In genomic region chr1:170590921-170591705, GRCh38 we compare ENCODE assay signal across 1 cellular context.
TF ChIP-seq lines count a peak whose summit lies in the region.

No MANE protein-coding gene starts in this region.

TF ChIP-seq in IMR-90, 13 proteins besides CTCF, POLR2A, EP300 and RAD21:
- TF ChIP-seq MXI1 (IDR thresholded peaks at IDR 0.05; ENCODE audit: borderline replicate concordance, low read depth, low read length) (no peak), RCOR1 (IDR thresholded peaks at IDR 0.05; ENCODE audit: insufficient replicate concordance, low read length) (no peak), MAFK (IDR thresholded peaks at IDR 0.05; ENCODE audit: low read depth, low read length) (no peak), CHD1 (IDR thresholded peaks at IDR 0.05; ENCODE audit: low read depth, low read length) (no peak), BHLHE40 (IDR thresholded peaks at IDR 0.05; ENCODE audit: low read depth, low read length) (no peak), NFE2L2 (IDR thresholded peaks at IDR 0.05; ENCODE audit: low read depth, low read length) (no peak), MAZ (IDR thresholded peaks at IDR 0.05; ENCODE audit: borderline replicate concordance, low read depth, low read length) (no peak), FOS (IDR thresholded peaks at IDR 0.05; ENCODE audit: low read depth, low read length) (no peak), RFX5 (IDR thresholded peaks at IDR 0.05; ENCODE audit: low read depth, low read length) (no peak), SMC3 (IDR thresholded peaks at IDR 0.05; ENCODE audit: low read depth, low read length) (no peak), USF2 (IDR thresholded peaks at IDR 0.05; ENCODE audit: low read depth, low read length) (no peak), CEBPB (IDR thresholded peaks at IDR 0.05; ENCODE audit: low read depth, low read length) (no peak)
- TF ChIP-seq, protein P1, sequence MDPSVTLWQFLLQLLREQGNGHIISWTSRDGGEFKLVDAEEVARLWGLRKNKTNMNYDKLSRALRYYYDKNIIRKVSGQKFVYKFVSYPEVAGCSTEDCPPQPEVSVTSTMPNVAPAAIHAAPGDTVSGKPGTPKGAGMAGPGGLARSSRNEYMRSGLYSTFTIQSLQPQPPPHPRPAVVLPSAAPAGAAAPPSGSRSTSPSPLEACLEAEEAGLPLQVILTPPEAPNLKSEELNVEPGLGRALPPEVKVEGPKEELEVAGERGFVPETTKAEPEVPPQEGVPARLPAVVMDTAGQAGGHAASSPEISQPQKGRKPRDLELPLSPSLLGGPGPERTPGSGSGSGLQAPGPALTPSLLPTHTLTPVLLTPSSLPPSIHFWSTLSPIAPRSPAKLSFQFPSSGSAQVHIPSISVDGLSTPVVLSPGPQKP (IDR thresholded peaks at IDR 0.05; ENCODE audit: borderline replicate concordance, low read depth, low read length) = no peak
